ENCODE assay signal across 38 cellular contexts in genomic region chr16:17676171-17676570, GRCh38.
"Had no signal": no experiment of that assay in that cellular context is flagged by ENCODE, and none has a peak within 500 bp of the region (broad histone marks: within the 10 kb centered on the region; RNA-seq: fewer than 3 reads in every experiment).

No MANE protein-coding gene starts in this region.

- DNase-seq: activated effector memory CD4-positive, alpha-beta T cell treated with anti-CD3 and anti-CD28 coated beads, Interleukin-2, amount 50 U/mL, for 16 hours; activated effector memory CD4-positive, alpha-beta T cell treated with Interleukin-2 at 50 U/mL for 16 hours; activated gamma-delta T cell; activated gamma-delta T cell treated with Interleukin-2 at 50 U/mL for 16 hours; activated naive CD4-positive, alpha-beta T cell; activated naive CD4-positive, alpha-beta T cell treated with anti-CD3 and anti-CD28 coated beads for 36 hours; activated naive CD4-positive, alpha-beta T cell treated with anti-CD3 and anti-CD28 coated beads, Interleukin-2, amount 10 ng/mL, durations not matched to agents 7 days and 5 days; activated naive CD4-positive, alpha-beta T cell treated with anti-CD3 and anti-CD28 coated beads, Interleukin-2, amount 50 U/mL, for 16 hours; activated naive CD4-positive, alpha-beta T cell treated with Interleukin-2 at 50 U/mL for 16 hours; activated naive CD8-positive, alpha-beta T cell treated with anti-CD3 and anti-CD28 coated beads for 36 hours; activated naive CD8-positive, alpha-beta T cell treated with anti-CD3 and anti-CD28 coated beads, Interleukin-2, amount 10 ng/mL, durations not matched to agents 7 days and 5 days; activated naive CD8-positive, alpha-beta T cell treated with anti-CD3 and anti-CD28 coated beads, Interleukin-2, amount 50 U/mL, for 24 hours; activated T-cell treated with anti-CD3 and anti-CD28 coated beads, Interleukin-2, amount 50 U/mL, for 1 hour; activated T-cell treated with anti-CD3 and anti-CD28 coated beads, Interleukin-2, amount 50 U/mL, for 24 hours; activated T-cell treated with anti-CD3 and anti-CD28 coated beads, Interleukin-2, amount 50 U/mL, for 4 hours; activated T-cell treated with anti-CD3 and anti-CD28 coated beads, Interleukin-2, amount 50 U/mL, for 48 hours; activated T-cell treated with anti-CD3 and anti-CD28 coated beads, Interleukin-2, amount 50 U/mL, for 72 hours; adrenal gland; amniotic stem cell; amygdala; anterior cingulate cortex; aorta; body of pancreas; brain microvascular endothelial cell; caudate nucleus; central memory CD4-positive, alpha-beta T cell; cerebellar nuclear complex had no signal

- H3K4me3 Mint-ChIP-seq: activated naive CD4-positive, alpha-beta T cell treated with anti-CD3 and anti-CD28 coated beads for 36 hours; activated naive CD4-positive, alpha-beta T cell treated with anti-CD3 and anti-CD28 coated beads, Interleukin-2, amount 10 ng/mL, durations not matched to agents 7 days and 5 days; activated naive CD4-positive, alpha-beta T cell treated with anti-CD3 and anti-CD28 coated beads, Interleukin-2, amount 50 U/mL, for 24 hours; activated naive CD8-positive, alpha-beta T cell; activated naive CD8-positive, alpha-beta T cell treated with anti-CD3 and anti-CD28 coated beads for 36 hours; activated naive CD8-positive, alpha-beta T cell treated with anti-CD3 and anti-CD28 coated beads, Interleukin-2, amount 10 ng/mL, durations not matched to agents 7 days and 5 days; activated naive CD8-positive, alpha-beta T cell treated with anti-CD3 and anti-CD28 coated beads, Interleukin-2, amount 50 U/mL, for 24 hours; activated T-cell treated with anti-CD3 and anti-CD28 coated beads, Interleukin-2, amount 50 U/mL, for 24 hours; activated T-cell treated with anti-CD3 and anti-CD28 coated beads, Interleukin-2, amount 50 U/mL, for 4 hours; activated T-cell treated with anti-CD3 and anti-CD28 coated beads, Interleukin-2, amount 50 U/mL, for 72 hours; activated T-helper 1 cell treated with anti-CD3 and anti-CD28 coated beads, Interleukin-12 subunit alpha, Interleukin-12 subunit beta, Interleukin-2, Interleukin-4 antibody, amounts not matched to agents 30 ng/mL and 10 ng/mL and 1 ng/mL, durations not matched to agents 14 hours and 24 hours and 36 hours; activated T-helper 17 cell treated with anti-CD3 and anti-CD28 coated beads, Interleukin-2, amount 50 U/mL, for 72 hours; brain; central memory CD8-positive, alpha-beta T cell had no signal

- H3K27ac Mint-ChIP-seq: activated naive CD4-positive, alpha-beta T cell treated with anti-CD3 and anti-CD28 coated beads for 36 hours; activated naive CD4-positive, alpha-beta T cell treated with anti-CD3 and anti-CD28 coated beads, Interleukin-2, amount 10 ng/mL, durations not matched to agents 7 days and 5 days; activated naive CD4-positive, alpha-beta T cell treated with anti-CD3 and anti-CD28 coated beads, Interleukin-2, amount 50 U/mL, for 24 hours; activated naive CD4-positive, alpha-beta T cell treated with anti-CD3 and anti-CD28 coated beads, Interleukin-2, amount 50 U/mL, for 72 hours; activated naive CD8-positive, alpha-beta T cell; activated naive CD8-positive, alpha-beta T cell treated with anti-CD3 and anti-CD28 coated beads for 36 hours; activated naive CD8-positive, alpha-beta T cell treated with anti-CD3 and anti-CD28 coated beads, Interleukin-2, amount 10 ng/mL, durations not matched to agents 7 days and 5 days; activated naive CD8-positive, alpha-beta T cell treated with anti-CD3 and anti-CD28 coated beads, Interleukin-2, amount 50 U/mL, for 24 hours; activated T-cell treated with anti-CD3 and anti-CD28 coated beads, Interleukin-2, amount 50 U/mL, for 24 hours; activated T-cell treated with anti-CD3 and anti-CD28 coated beads, Interleukin-2, amount 50 U/mL, for 72 hours; activated T-helper 1 cell treated with anti-CD3 and anti-CD28 coated beads, Interleukin-12 subunit alpha, Interleukin-12 subunit beta, Interleukin-2, Interleukin-4 antibody, amounts not matched to agents 30 ng/mL and 10 ng/mL and 1 ng/mL, durations not matched to agents 14 hours and 24 hours and 36 hours; activated T-helper 17 cell treated with anti-CD3 and anti-CD28 coated beads, Interleukin-2, amount 50 U/mL, for 72 hours; activated T-helper 2 cell treated with anti-CD3 and anti-CD28 coated beads, Interferon-gamma antibody, Interleukin-2, Interleukin-4, amounts not matched to agents 10 μg/mL and 5 μg/mL and 100 μg/mL, durations not matched to agents 14 hours and 24 hours and 36 hours; brain had no signal

- ATAC-seq: activated naive CD4-positive, alpha-beta T cell treated with anti-CD3 and anti-CD28 coated beads, Interleukin-2, amount 50 U/mL, for 72 hours; activated naive CD8-positive, alpha-beta T cell treated with anti-CD3 and anti-CD28 coated beads, Interleukin-2, amount 50 U/mL, for 24 hours; activated T-cell treated with anti-CD3 and anti-CD28 coated beads, Interleukin-2, amount 50 U/mL, for 4 hours; activated T-cell treated with anti-CD3 and anti-CD28 coated beads, Interleukin-2, amount 50 U/mL, for 72 hours; activated T-helper 17 cell treated with anti-CD3 and anti-CD28 coated beads, Interleukin-2, amount 50 U/mL, for 72 hours; body of pancreas had no signal

- H3K27ac ChIP-seq: adrenal gland, ascending aorta, body of pancreas, brain microvascular endothelial cell, breast epithelium, cardiac muscle cell had no signal

- H3K27me3 ChIP-seq: adrenal gland, ascending aorta, body of pancreas, brain microvascular endothelial cell, breast epithelium, cardiac muscle cell had no signal

- H3K4me1 ChIP-seq: adrenal gland, ascending aorta, body of pancreas, breast epithelium had no signal

- H3K36me3 ChIP-seq: adrenal gland, ascending aorta, brain microvascular endothelial cell, breast epithelium, cardiac muscle cell had no signal

- H3K4me3 ChIP-seq: adrenal gland, ascending aorta, body of pancreas, breast epithelium, cardiac muscle cell had no signal

- H3K27me3 Mint-ChIP-seq: activated naive CD4-positive, alpha-beta T cell treated with anti-CD3 and anti-CD28 coated beads, Interleukin-2, amount 10 ng/mL, durations not matched to agents 7 days and 5 days; brain had no signal

- H3K36me3 Mint-ChIP-seq: activated naive CD4-positive, alpha-beta T cell treated with anti-CD3 and anti-CD28 coated beads, Interleukin-2, amount 10 ng/mL, durations not matched to agents 7 days and 5 days; activated naive CD4-positive, alpha-beta T cell treated with anti-CD3 and anti-CD28 coated beads, Interleukin-2, amount 50 U/mL, for 24 hours; activated naive CD8-positive, alpha-beta T cell treated with anti-CD3 and anti-CD28 coated beads for 36 hours; activated naive CD8-positive, alpha-beta T cell treated with anti-CD3 and anti-CD28 coated beads, Interleukin-2, amount 10 ng/mL, durations not matched to agents 7 days and 5 days; brain had no signal

- H3K9me3 ChIP-seq: ascending aorta had no signal

- H3K4me1 Mint-ChIP-seq: activated naive CD4-positive, alpha-beta T cell treated with anti-CD3 and anti-CD28 coated beads, Interleukin-2, amount 10 ng/mL, durations not matched to agents 7 days and 5 days; activated naive CD4-positive, alpha-beta T cell treated with anti-CD3 and anti-CD28 coated beads, Interleukin-2, amount 50 U/mL, for 24 hours; activated naive CD8-positive, alpha-beta T cell treated with anti-CD3 and anti-CD28 coated beads for 36 hours; activated naive CD8-positive, alpha-beta T cell treated with anti-CD3 and anti-CD28 coated beads, Interleukin-2, amount 10 ng/mL, durations not matched to agents 7 days and 5 days; activated naive CD8-positive, alpha-beta T cell treated with anti-CD3 and anti-CD28 coated beads, Interleukin-2, amount 50 U/mL, for 24 hours; activated T-helper 17 cell treated with anti-CD3 and anti-CD28 coated beads, Interleukin-2, amount 50 U/mL, for 72 hours; brain; central memory CD8-positive, alpha-beta T cell had no signal
